In the genomic region with DNA sequence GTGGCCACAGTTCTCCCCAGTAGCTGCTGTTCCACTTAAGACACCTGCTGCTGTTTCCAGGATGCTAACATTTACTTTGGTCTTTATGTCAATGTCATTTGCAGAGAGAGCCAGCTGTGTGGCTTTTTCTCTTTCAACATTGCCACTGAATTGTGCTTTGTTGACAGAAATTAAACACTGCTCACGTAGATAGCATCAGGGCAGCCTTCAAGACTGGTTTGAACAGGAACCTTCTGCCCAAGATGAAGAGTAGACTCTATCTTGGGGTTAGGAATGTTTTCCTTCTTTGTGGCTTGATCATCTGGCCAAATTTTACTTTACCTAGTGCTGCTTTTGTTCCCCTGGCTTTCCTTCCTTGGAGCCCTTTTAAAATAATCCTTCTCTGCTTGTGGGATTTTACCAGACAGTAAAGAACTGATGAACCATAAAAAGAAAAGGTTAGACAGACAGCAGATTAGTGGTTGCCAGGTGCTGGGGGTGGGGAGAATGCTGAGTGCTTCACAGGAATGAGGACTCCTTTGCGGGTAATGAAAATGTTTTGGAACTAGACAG, we compare ENCODE assay signal across 10 cellular contexts. TPM values are rescaled to one million over a fixed set of nuclear protein-coding genes. Genes with fewer than 3 reads are reported as not detected.
DNase-seq lines count a peak whose midpoint lies in the region; ATAC-seq and TF ChIP-seq lines count a peak whose summit lies in the region.
"Had no signal": no experiment of that assay in that cellular context is flagged by ENCODE, and none has a peak within 500 bp of the region (broad histone marks: within the 10 kb centered on the region; RNA-seq: fewer than 3 reads in every experiment).

No MANE protein-coding gene starts in this region.

- no peak overlapping the region for H3K9ac ChIP-seq in BLaER1

- intact Hi-C loops in OCI-LY7 (cut with micrococcal nuclease; ENCODE audit: unreplicated experiment): loop anchor here (1.0 to 10.0 kb wide), 4 partner anchors 21 to 82 kb away; a partner anchor contains a TSS
- intact Hi-C loops in left colon (cut with DNase I, micrococcal nuclease): no loop called here

- H3K27ac ChIP-seq in BLaER1 (peak overlapping the region; percentile 5; the same call in 1 of the 2 replicates), OCI-LY7 (ENCODE audit: low read depth, low read length, poor library complexity, severe bottlenecking) (peak overlapping the region; percentile 61)
- H3K27ac ChIP-seq: ascending aorta, RWPE1 had no signal

- H3K4me1 ChIP-seq in BLaER1: peaks cover 71% of the 10 kb centered on the region
- peaks cover 52% of the 10 kb centered on the region for H3K4me1 ChIP-seq in OCI-LY7 (ENCODE audit: insufficient read depth, low read length, poor library complexity, severe bottlenecking)

- H3K9me2 ChIP-seq in OCI-LY7 (ENCODE audit: insufficient read depth, low read length): no peaks in the 10 kb centered on the region

- CTCF ChIA-PET in OCI-LY7 (lab: Charles Lee; ENCODE audit: unreplicated experiment): interaction anchor here (0.6 kb wide), 1 partner anchor 19 kb away, joined by 4 read pairs; no protein-coding TSS in a partner anchor

- no peak overlapping the region for H2AFZ ChIP-seq in OCI-LY7 (ENCODE audit: low read length)

- H4K20me1 ChIP-seq in BLaER1 (no peaks in the 10 kb centered on the region), OCI-LY7 (ENCODE audit: insufficient read depth, low read length) (no peaks in the 10 kb centered on the region; the same call in 1 of the 2 replicates)

- H3K27me3 ChIP-seq in BLaER1: no peaks in the 10 kb centered on the region
- no peaks in the 10 kb centered on the region for H3K27me3 ChIP-seq in H7 (ENCODE audit: control insufficient read depth, insufficient read depth, low read length)
- H3K27me3 ChIP-seq: ascending aorta had no signal

- peak overlapping the region; percentile 94 for H3K4me2 ChIP-seq in BLaER1
- H3K4me2 ChIP-seq in OCI-LY7 (ENCODE audit: low read length): peak overlapping the region; percentile 32

- H3K36me3 ChIP-seq in BLaER1 (no peaks in the 10 kb centered on the region), OCI-LY7 (ENCODE audit: insufficient read depth, low read length) (no peaks in the 10 kb centered on the region), H7 (replicated peaks; ENCODE audit: control insufficient read depth, insufficient read depth, low read length) (no peaks in the 10 kb centered on the region)

- no peaks in the 10 kb centered on the region for H3K79me2 ChIP-seq in OCI-LY7 (ENCODE audit: insufficient read depth, low read depth, low read length)

- no TSS peak for BruUV-seq in OCI-LY7 (replicated peaks; lab: Mats Ljungman, UMichigan)

- TF ChIP-seq CTCF in OCI-LY7 (conservative IDR thresholded peaks at IDR 0.05; ENCODE audit: low read length) (no peak), GM20000 (IDR thresholded peaks at IDR 0.05; ENCODE audit: extremely low read depth, missing control alignments) (no peak)

- no peak overlapping the region for H3K4me3 ChIP-seq in BLaER1
- no peak overlapping the region for H3K4me3 ChIP-seq in OCI-LY7 (ENCODE audit: low read depth, low read length, poor library complexity, severe bottlenecking)
- no peak overlapping the region for H3K4me3 ChIP-seq in H7 (ENCODE audit: insufficient read depth, low read depth, low read length)
- H3K4me3 ChIP-seq: ascending aorta had no signal

- POLR2A ChIA-PET in OCI-LY7 (lab: Charles Lee): interaction anchor here (1.7 to 5.4 kb wide), 2 partner anchors 11 to 22 kb away, joined by 9 to 85 read pairs; a partner anchor contains a TSS

- peak; percentile 44 for DNase-seq in HuH-7 (ENCODE audit: low spot score)
- DNase-seq in OCI-LY7 (ENCODE audit: low spot score): peak; percentile 88
- DNase-seq in left colon: peak in 1 of 2 donors; percentile 47
- no peak for DNase-seq in GM20000 (ENCODE audit: low spot score)
- no peak for DNase-seq in H7
- no peak for DNase-seq in SW480 (ENCODE audit: low spot score)

- ATAC-seq in left colon: peak; percentile 70
- no peak for ATAC-seq in GM21367 (IDR thresholded peaks at IDR 0.05; ENCODE audit: unreplicated experiment)

- H3K9me3 ChIP-seq in BLaER1 (peaks cover 14% of the 10 kb centered on the region), OCI-LY7 (ENCODE audit: low read length) (no peaks in the 10 kb centered on the region)
- H3K9me3 ChIP-seq: ascending aorta had no signal

RNA-seq across cellular contexts. Expression of a gene that starts 22.6 kb away (rescaled TPM):
- total RNA-seq in OCI-LY7 (2014; rRNA removed; shearing (Covaris generic)): 35.2 and 35.8 TPM in 2 replicates
- 118 and 144 TPM in 2 replicates for total RNA-seq in OCI-LY7 (2022)
- 100 to 1,000 TPM; 206 to 255 TPM for total RNA-seq in left colon
- total RNA-seq in H7 (2014; rRNA removed; shearing (Covaris generic)): 146 and 174 TPM in 2 replicates

RNA-seq across cellular contexts. Expression of a gene that starts 50.5 kb away (rescaled TPM):
- total RNA-seq in OCI-LY7 (2014; rRNA removed; shearing (Covaris generic)): 19.5 and 21.4 TPM in 2 replicates
- total RNA-seq in OCI-LY7 (2022): 32.9 and 34.1 TPM in 2 replicates
- total RNA-seq in left colon: 10 to 100 TPM; 15.2 to 17.0 TPM
- 36.1 and 48.1 TPM in 2 replicates for total RNA-seq in H7 (2014; rRNA removed; shearing (Covaris generic))

Comparison
In these comparisons a context has a peak if more than half of its experiments do, and no peak if none do; other contexts are left out.
1. DNase-seq: peak in HuH-7 (single experiment) and OCI-LY7 (single experiment); none in GM20000 (single experiment), H7 (single experiment) and SW480 (single experiment).